8 cellular contexts compared by ENCODE assay signal in genomic region chr9:34611811-34612787, GRCh38. TPM values are rescaled to one million over a fixed set of nuclear protein-coding genes. Genes with fewer than 3 reads are reported as not detected.
DNase-seq lines count a peak whose midpoint lies in the region; ATAC-seq and TF ChIP-seq lines count a peak whose summit lies in the region.

Gene RPP25L (minus strand): TSS chr9:34612097. CDS start chr9:34611296, 801 bp downstream.

- H3K27ac Mint-ChIP-seq in activated naive CD4-positive, alpha-beta T cell treated with anti-CD3 and anti-CD28 coated beads for 36 hours = peak within 1 kb of the TSS; percentile 83

- TF ChIP-seq POLR2A in gastroesophageal sphincter (IDR thresholded peaks at IDR 0.05) = peak; percentile 68 to 78

- no peak for TF ChIP-seq EP300 in gastroesophageal sphincter (IDR thresholded peaks at IDR 0.05)

- H3K9me3 Mint-ChIP-seq in activated naive CD4-positive, alpha-beta T cell treated with anti-CD3 and anti-CD28 coated beads for 36 hours = no peaks in the 10 kb centered on the region

- in situ Hi-C loops in KBM-7 (cut with MboI; ENCODE audit: low pct_unique_long_range_greater_than_20kb, low sequenced_read_pairs) (no loop called here), SK-MEL-5 (cut with HindIII; ENCODE audit: low pct_unique_long_range_greater_than_20kb, low sequenced_read_pairs) (no loop called here)

- H3K36me3 ChIP-seq in DND-41 (ENCODE audit: insufficient read depth, low read length) (peaks cover 22% of the 10 kb centered on the region), gastroesophageal sphincter (peaks cover 0 to 37% of the 10 kb centered on the region in 2 donors)

- H3K9me3 ChIP-seq in DND-41 (ENCODE audit: insufficient read depth, low read length, severe bottlenecking) = no peaks in the 10 kb centered on the region
- H3K9me3 ChIP-seq in gastroesophageal sphincter = no peaks in the 10 kb centered on the region

- TF ChIP-seq CTCF in DND-41 (IDR thresholded peaks at IDR 0.05; ENCODE audit: borderline replicate concordance, extremely low read depth, low read length, poor library complexity, severe bottlenecking) (no peak), gastroesophageal sphincter (IDR thresholded peaks at IDR 0.05) (peak in 1 of 4 experiments; percentile 18)

- no peaks in the 10 kb centered on the region for H4K20me1 ChIP-seq in DND-41 (ENCODE audit: insufficient read depth, low read length)

- peaks cover 21% of the 10 kb centered on the region for H3K4me1 Mint-ChIP-seq in activated naive CD4-positive, alpha-beta T cell treated with anti-CD3 and anti-CD28 coated beads for 36 hours (ENCODE audit: low read depth)

- ATAC-seq in DND-41 (ENCODE audit: insufficient read depth, low read depth) (peak; percentile 88), GM21576 (IDR thresholded peaks at IDR 0.05; ENCODE audit: unreplicated experiment) (peak; percentile 85), gastroesophageal sphincter (peak; percentile 97)

- peak within 1 kb of the TSS; percentile 96 for H3K4me2 ChIP-seq in DND-41 (ENCODE audit: insufficient read depth, low read length)

- H3K4me3 ChIP-seq in DND-41 (ENCODE audit: low read depth in 1 of 2, low read length in 2 of 2) (peak within 1 kb of the TSS; percentile 58 to 96), gastroesophageal sphincter (peak within 1 kb of the TSS; percentile 71 to 84)

- CTCF ChIA-PET in activated naive CD4-positive, alpha-beta T cell treated with anti-CD3 and anti-CD28 coated beads for 36 hours (lab: Charles Lee) = interaction anchor here (0.7 to 8.4 kb wide), 10 partner anchors 8 to 277 kb away, joined by 3 to 123 read pairs (median 4); partner anchors contain the start of genes DCTN3, GALT and SIGMAR1

- H2AFZ ChIP-seq in DND-41 (ENCODE audit: low read depth, low read length) = peak within 1 kb of the TSS; percentile 93

- intact Hi-C loops in activated naive CD4-positive, alpha-beta T cell treated with anti-CD3 and anti-CD28 coated beads for 36 hours (cut with micrococcal nuclease) = loop anchor here (1.0 kb wide), 5 partner anchors 8 to 154 kb away; partner anchors contain the start of genes DCTN3, DNAI1 and FAM219A

- H3K9ac ChIP-seq in DND-41 (ENCODE audit: low read depth, low read length) = peak within 1 kb of the TSS; percentile 79

- peaks cover 27% of the 10 kb centered on the region for H3K4me1 ChIP-seq in DND-41 (ENCODE audit: insufficient read depth, low read length)
- H3K4me1 ChIP-seq in gastroesophageal sphincter = peaks cover 0 to 33% (median 10%) of the 10 kb centered on the region in 3 donors

- H3K27ac ChIP-seq in DND-41 (ENCODE audit: low read length) (peak within 1 kb of the TSS; percentile 77), gastroesophageal sphincter (peak within 1 kb of the TSS; percentile 75 to 85 (median 85)), substantia nigra (ENCODE audit: low read depth, low read length, poor library complexity, severe bottlenecking) (peak within 1 kb of the TSS; percentile 75)

- H3K4me3 Mint-ChIP-seq in activated naive CD4-positive, alpha-beta T cell treated with anti-CD3 and anti-CD28 coated beads for 36 hours = peak within 1 kb of the TSS; percentile 87

- 0 to 2% methylated on average over 10 of the region's 77 CpGs for WGBS in gastroesophageal sphincter (ENCODE audit: low coverage in 1 of 2), 2 donors

- H3K36me3 Mint-ChIP-seq in activated naive CD4-positive, alpha-beta T cell treated with anti-CD3 and anti-CD28 coated beads for 36 hours (ENCODE audit: low read depth) = peaks cover 6% of the 10 kb centered on the region

- DNase-seq in DND-41 (peak; percentile 79), KBM-7 (peak; percentile 79), SK-MEL-5 (ENCODE audit: low read depth, low spot score) (peak; percentile 70), non-pigmented ciliary epithelial cell (ENCODE audit: low read depth) (peak; percentile 18), substantia nigra (lab: John Stamatoyannopoulos, UW) (peak in 47 of 49 donors; percentile 26 to 93 (median 73))
- peak; percentile 80 for DNase-seq in activated naive CD4-positive, alpha-beta T cell treated with anti-CD3 and anti-CD28 coated beads for 36 hours

- H3K27me3 Mint-ChIP-seq in activated naive CD4-positive, alpha-beta T cell treated with anti-CD3 and anti-CD28 coated beads for 36 hours (ENCODE audit: low read depth) = no peaks in the 10 kb centered on the region

- peaks cover 11% of the 10 kb centered on the region for H3K79me2 ChIP-seq in DND-41 (ENCODE audit: insufficient read depth, low read length)

- H3K27me3 ChIP-seq in DND-41 (ENCODE audit: insufficient read depth, low read length, poor library complexity) (no peaks in the 10 kb centered on the region), gastroesophageal sphincter (no peaks in the 10 kb centered on the region)

RNA-seq across cellular contexts. Expression of gene RPP25L, which starts in this region (rescaled TPM):
- 35.7 and 44.8 TPM in 2 replicates for total RNA-seq in SK-MEL-5 (2014; rRNA removed; shearing (Covaris generic))
- 42.2 and 43.2 TPM in 2 replicates for polyA plus RNA-seq in SK-MEL-5 (2015; cell fraction: cytosol; rRNA removed)
- 11.3 and 15.6 TPM in 2 replicates for polyA plus RNA-seq in SK-MEL-5 (2015; cell fraction: nucleus; rRNA removed)
- 10 to 100 TPM; 25.7 to 27.0 TPM for total RNA-seq in activated naive CD4-positive, alpha-beta T cell treated with anti-CD3 and anti-CD28 coated beads for 36 hours
- 10 to 100 TPM; 16.6 to 29.4 (median 21.2) TPM for total RNA-seq in gastroesophageal sphincter

Comparison
In these comparisons a context has a peak if more than half of its experiments do, and no peak if none do; other contexts are left out.
1. Peak in every context shown above with its lines: DNase-seq, ATAC-seq, H3K4me3 ChIP-seq and H3K27ac ChIP-seq.
2. DNase-seq: peak in every context shown above with its lines; median percentile 80 in activated naive CD4-positive, alpha-beta T cell treated with anti-CD3 and anti-CD28 coated beads for 36 hours; 79 in DND-41; 79 in KBM-7; 73 in substantia nigra; 70 in SK-MEL-5; 18 in non-pigmented ciliary epithelial cell.